8 cellular contexts compared by ENCODE assay signal in genomic region chr14:60724080-60724618, GRCh38. TPM values are rescaled to one million over a fixed set of nuclear protein-coding genes. Genes with fewer than 3 reads are reported as not detected.
DNase-seq lines count a peak whose midpoint lies in the region; ATAC-seq and TF ChIP-seq lines count a peak whose summit lies in the region.

Gene SIX4, minus strand, starts transcription at chr14:60724351. Its CDS starts 277 bp downstream, at chr14:60724074.

- peak within 1 kb of the TSS in 1 of 2 donors; percentile 66 for H3K27ac Mint-ChIP-seq in natural killer cell

- peaks cover 19% of the 10 kb centered on the region for H3K4me1 Mint-ChIP-seq in activated T-cell treated with anti-CD3 and anti-CD28 coated beads, Interleukin-2, amount 50 U/mL, for 4 hours (ENCODE audit: low read depth)
- H3K4me1 Mint-ChIP-seq in natural killer cell: peaks cover 5 to 28% of the 10 kb centered on the region in 2 donors

- intact Hi-C loops in natural killer cell (cut with micrococcal nuclease): no loop called here

- no peaks in the 10 kb centered on the region for H3K36me3 Mint-ChIP-seq in activated T-cell treated with anti-CD3 and anti-CD28 coated beads, Interleukin-2, amount 50 U/mL, for 4 hours (ENCODE audit: insufficient read depth)
- H3K36me3 Mint-ChIP-seq in natural killer cell: no peaks in the 10 kb centered on the region

- TF ChIP-seq CTCF in fibroblast of villous mesenchyme (IDR thresholded peaks at IDR 0.05; ENCODE audit: insufficient read depth, low read depth, low read length) (no peak), natural killer cell (IDR thresholded peaks at IDR 0.05) (no peak)

- H3K9me3 Mint-ChIP-seq in activated T-cell treated with anti-CD3 and anti-CD28 coated beads, Interleukin-2, amount 50 U/mL, for 4 hours: no peaks in the 10 kb centered on the region
- no peaks in the 10 kb centered on the region for H3K9me3 Mint-ChIP-seq in natural killer cell

- ATAC-seq in GM18511 (IDR thresholded peaks at IDR 0.05; ENCODE audit: unreplicated experiment): peak; percentile 51
- ATAC-seq in HG03439 (IDR thresholded peaks at IDR 0.05; ENCODE audit: unreplicated experiment): peak; percentile 43
- ATAC-seq in activated T-cell treated with anti-CD3 and anti-CD28 coated beads, Interleukin-2, amount 50 U/mL, for 4 hours: peak; percentile 16 to 19
- ATAC-seq in natural killer cell: peak in 2 of 3 donors; percentile 17 to 31

- peak within 1 kb of the TSS; percentile 84 for H3K4me3 Mint-ChIP-seq in activated T-cell treated with anti-CD3 and anti-CD28 coated beads, Interleukin-2, amount 50 U/mL, for 4 hours
- peak within 1 kb of the TSS; percentile 92 for H3K4me3 Mint-ChIP-seq in natural killer cell

- peaks cover 76% of the 10 kb centered on the region for H3K27me3 Mint-ChIP-seq in activated T-cell treated with anti-CD3 and anti-CD28 coated beads, Interleukin-2, amount 50 U/mL, for 4 hours (ENCODE audit: low read depth)
- peaks cover 65% of the 10 kb centered on the region in 2 donors for H3K27me3 Mint-ChIP-seq in natural killer cell (ENCODE audit: low read depth in 2 of 2)

- DNase-seq in AG08395 (ENCODE audit: low spot score) (peak; percentile 82), NCI-H510A (lab: John Stamatoyannopoulos, UW) (peak; percentile 94), fibroblast of villous mesenchyme (ENCODE audit: low read depth) (peak; percentile 80), natural killer cell (no peak), GOT3 (lab: John Stamatoyannopoulos, UW) (no peak)
- DNase-seq in activated T-cell treated with anti-CD3 and anti-CD28 coated beads, Interleukin-2, amount 50 U/mL, for 4 hours: no peak

- peak within 1 kb of the TSS; percentile 73 for H3K4me3 ChIP-seq in fibroblast of villous mesenchyme (ENCODE audit: low read depth, low read length)

RNA-seq across cellular contexts. Expression of gene SIX4, which starts in this region (rescaled TPM):
- under 1 TPM in 1 of 3 donors, not detected in 2; 0.11 TPM for total RNA-seq in activated T-cell treated with anti-CD3 and anti-CD28 coated beads, Interleukin-2, amount 50 U/mL, for 4 hours
- 8.7 and 14.7 TPM in 2 replicates for total RNA-seq in fibroblast of villous mesenchyme
- not detected for total RNA-seq in natural killer cell

Comparison
In these comparisons a context has a peak if more than half of its experiments do, and no peak if none do; other contexts are left out.
1. Peak in ATAC-seq in activated T-cell treated with anti-CD3 and anti-CD28 coated beads, Interleukin-2, amount 50 U/mL, for 4 hours; RNA of the gene not detected or under 1 TPM.
2. Peak in ATAC-seq in natural killer cell; RNA of the gene not detected or under 1 TPM.
3. DNase-seq: peak in AG08395 (single experiment), NCI-H510A (single experiment) and fibroblast of villous mesenchyme (single experiment); none in activated T-cell treated with anti-CD3 and anti-CD28 coated beads, Interleukin-2, amount 50 U/mL, for 4 hours (single experiment), natural killer cell (single experiment) and GOT3 (single experiment).
4. Peak in every context shown above with its lines, with median percentiles within 50 percentile points of each other: ATAC-seq.